In the genomic region with DNA sequence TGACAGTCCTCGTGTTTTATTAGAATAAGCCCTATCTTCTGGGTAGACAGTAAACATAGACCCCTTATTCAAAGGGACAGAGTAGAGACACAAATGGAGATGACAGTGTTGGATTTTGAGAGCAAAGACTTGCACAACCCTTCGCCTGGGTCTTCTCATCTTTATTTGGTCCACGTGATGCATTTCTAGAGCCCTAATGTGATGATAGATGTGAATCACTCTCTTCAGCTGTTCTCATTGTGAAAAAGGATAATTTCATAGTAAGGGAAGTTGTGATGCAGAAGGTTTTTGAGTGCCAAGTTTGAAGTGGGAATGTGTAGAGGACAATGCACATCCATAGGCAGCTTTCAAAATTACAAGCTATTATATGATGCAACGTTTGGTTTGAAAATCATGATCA, we compare ENCODE assay signal across 32 cellular contexts.
"Had no signal": no experiment of that assay in that cellular context is flagged by ENCODE, and none has a peak within 500 bp of the region (broad histone marks: within the 10 kb centered on the region; RNA-seq: fewer than 3 reads in every experiment).

No MANE protein-coding gene starts in this region.

- H3K9me3 ChIP-seq: esophagus muscularis mucosa, gastrocnemius medialis, heart left ventricle had no signal

- H3K36me3 ChIP-seq: brain microvascular endothelial cell, esophagus muscularis mucosa, gastrocnemius medialis, WERI-Rb-1 had no signal

- H3K4me3 ChIP-seq: esophagus muscularis mucosa, gastrocnemius medialis, heart left ventricle had no signal

- H3K4me1 ChIP-seq: esophagus muscularis mucosa, foreskin keratinocyte, gastrocnemius medialis had no signal

- FAIRE-seq: astrocyte, bronchial epithelial cell, colon had no signal

- ATAC-seq: activated CD4-positive, CD25-positive, alpha-beta regulatory T cell treated with anti-CD3 and anti-CD28 coated beads, Interleukin-2, amount 50 U/mL, for 24 hours; activated CD8-positive, alpha-beta T cell treated with anti-CD3 and anti-CD28 coated beads for 36 hours; activated T-cell treated with anti-CD3 and anti-CD28 coated beads, Interleukin-2, amount 50 U/mL, for 4 hours; activated T-helper 17 cell treated with anti-CD3 and anti-CD28 coated beads, Interleukin-2, amount 50 U/mL, for 72 hours; effector memory CD8-positive, alpha-beta T cell; foreskin keratinocyte; gastrocnemius medialis; heart left ventricle; T-helper 17 cell had no signal

- H3K27me3 ChIP-seq: brain microvascular endothelial cell, esophagus muscularis mucosa, gastrocnemius medialis, heart left ventricle had no signal

- DNase-seq: activated B cell treated with CpG ODN at 0.5 μM for 24 hours; activated CD4-positive, alpha-beta T cell treated with anti-CD3 and anti-CD28 coated beads for 48 hours; activated CD4-positive, alpha-beta T cell treated with anti-CD3 and anti-CD28 coated beads, Interleukin-2, amount 50 U/mL, for 1 hour; activated CD4-positive, alpha-beta T cell treated with anti-CD3 and anti-CD28 coated beads, Interleukin-2, amount 50 U/mL, for 48 hours; activated CD8-positive, alpha-beta memory T cell treated with anti-CD3 and anti-CD28 coated beads for 24 hours; activated CD8-positive, alpha-beta T cell treated with anti-CD3 and anti-CD28 coated beads for 36 hours; activated effector memory CD4-positive, alpha-beta T cell treated with Interleukin-2 at 50 U/mL for 16 hours; activated gamma-delta T cell treated with Interleukin-2 at 50 U/mL for 16 hours; activated naive CD4-positive, alpha-beta T cell treated with anti-CD3 and anti-CD28 coated beads, Interleukin-2, amount 50 U/mL, for 16 hours; activated naive CD4-positive, alpha-beta T cell treated with Interleukin-2 at 50 U/mL for 16 hours; activated T-cell treated with anti-CD3 and anti-CD28 coated beads, Interleukin-2, amount 50 U/mL, for 4 hours; amniotic stem cell; anterior cingulate cortex; brain microvascular endothelial cell; cortex of kidney; dermis blood vessel endothelial cell; effector CD4-positive, alpha-beta T cell; effector memory CD8-positive, alpha-beta T cell; erythroblast; foreskin keratinocyte; gastrocnemius medialis; glutamatergic neuron; heart left ventricle; T-helper 17 cell; T1000; WERI-Rb-1 had no signal

- H3K27ac ChIP-seq: brain microvascular endothelial cell, esophagus muscularis mucosa, foreskin keratinocyte, gastrocnemius medialis, heart left ventricle, WERI-Rb-1 had no signal
